In genomic region chr6:91575032-91575431, GRCh38 we compare ENCODE assay signal across 14 cellular contexts.
DNase-seq lines count a peak whose midpoint lies in the region; ATAC-seq and TF ChIP-seq lines count a peak whose summit lies in the region.
"Had no signal": no experiment of that assay in that cellular context is flagged by ENCODE, and none has a peak within 500 bp of the region (broad histone marks: within the 10 kb centered on the region; RNA-seq: fewer than 3 reads in every experiment).

No MANE protein-coding gene starts in this region.

- CTCF ChIA-PET in activated CD4-positive, alpha-beta T cell treated with anti-CD3 and anti-CD28 coated beads for 36 hours (lab: Charles Lee) = no interaction called here

- H3K79me2 ChIP-seq in GM23338 (replicated peaks; ENCODE audit: insufficient read depth) = no peaks in the 10 kb centered on the region

- POLR2A ChIA-PET in activated CD4-positive, alpha-beta T cell treated with anti-CD3 and anti-CD28 coated beads for 36 hours (lab: Charles Lee) = no interaction called here

- no peaks in the 10 kb centered on the region for H3K36me3 ChIP-seq in adipocyte (ENCODE audit: control insufficient read depth, insufficient read depth, low read length, severe bottlenecking)
- no peaks in the 10 kb centered on the region for H3K36me3 ChIP-seq in brain microvascular endothelial cell (replicated peaks)
- H3K36me3 ChIP-seq in GM23338 (ENCODE audit: insufficient read depth) = no peaks in the 10 kb centered on the region
- no peaks in the 10 kb centered on the region for H3K36me3 ChIP-seq in neuronal stem cell (replicated peaks in 1 of 2; ENCODE audit: control insufficient read depth in 2 of 2, insufficient read depth in 2 of 2, low read length in 2 of 2)

- no peaks in the 10 kb centered on the region for H4K20me1 ChIP-seq in GM23338 (replicated peaks; ENCODE audit: insufficient read depth)

- H3K9ac ChIP-seq in adipocyte (ENCODE audit: low read length) (no peak overlapping the region), neuronal stem cell (ENCODE audit: low read depth, low read length, poor library complexity) (no peak overlapping the region)

- no peak overlapping the region for H3K4me3 Mint-ChIP-seq in GM23338
- no peak overlapping the region for H3K4me3 Mint-ChIP-seq in activated CD4-positive, alpha-beta T cell treated with anti-CD3 and anti-CD28 coated beads for 36 hours
- H3K4me3 Mint-ChIP-seq: dendritic cell treated with granulocyte-macrophage colony-stimulating factor and Interleukin-4, amounts not matched to agents 40 ng/mL and 50 ng/mL, for 4 days; stimulated activated naive CD8-positive, alpha-beta T cell treated with anti-CD3 and anti-CD28 coated beads, Interleukin-15, Interleukin-2, amounts not matched to agents 100 ng/mL and 50 ng/mL, for 24 hours had no signal

- no peak overlapping the region for H4K8ac ChIP-seq in neuronal stem cell (ENCODE audit: low read depth, low read length)

- no peak overlapping the region for H4K91ac ChIP-seq in neuronal stem cell (ENCODE audit: low read depth, low read length, poor library complexity)

- no peak overlapping the region for H3K4me2 ChIP-seq in GM23338
- no peak overlapping the region for H3K4me2 ChIP-seq in neuronal stem cell (ENCODE audit: insufficient read depth, low read length, poor library complexity, severe bottlenecking)

- H2BK15ac ChIP-seq in neuronal stem cell (ENCODE audit: low read length) = no peak overlapping the region

- in situ Hi-C loops in brain microvascular endothelial cell (cut with HindIII; ENCODE audit: low pct_ligation_motif_present, low sequenced_read_pairs) = no loop called here

- ATAC-seq in GM18508 (IDR thresholded peaks at IDR 0.05; ENCODE audit: insufficient read depth, unreplicated experiment) (peak; percentile 96), GM21528 (IDR thresholded peaks at IDR 0.05; ENCODE audit: low FRiP score, unreplicated experiment) (peak; percentile 72), HG03064 (IDR thresholded peaks at IDR 0.05; ENCODE audit: low read depth, unreplicated experiment) (peak; percentile 65), GM23338 (no peak)
- no peak for ATAC-seq in activated CD4-positive, alpha-beta T cell treated with anti-CD3 and anti-CD28 coated beads for 36 hours
- ATAC-seq: right cardiac atrium had no signal

- H2BK120ac ChIP-seq in neuronal stem cell (ENCODE audit: low read depth, low read length) = no peak overlapping the region

- H2BK12ac ChIP-seq in neuronal stem cell (ENCODE audit: low read length) = no peak overlapping the region

- H3K27ac Mint-ChIP-seq in GM23338 = no peak overlapping the region
- no peak overlapping the region for H3K27ac Mint-ChIP-seq in activated CD4-positive, alpha-beta T cell treated with anti-CD3 and anti-CD28 coated beads for 36 hours
- H3K27ac Mint-ChIP-seq: dendritic cell treated with granulocyte-macrophage colony-stimulating factor and Interleukin-4, amounts not matched to agents 40 ng/mL and 50 ng/mL, for 4 days; stimulated activated naive CD8-positive, alpha-beta T cell treated with anti-CD3 and anti-CD28 coated beads, Interleukin-15, Interleukin-2, amounts not matched to agents 100 ng/mL and 50 ng/mL, for 24 hours had no signal

- no peaks in the 10 kb centered on the region for H3K9me3 ChIP-seq in adipocyte (ENCODE audit: control insufficient read depth, low read length)
- H3K9me3 ChIP-seq in neuronal stem cell (replicated peaks in 1 of 2; ENCODE audit: control insufficient read depth in 2 of 2, insufficient read depth in 1 of 2, low read depth in 1 of 2, low read length in 2 of 2) = no peaks in the 10 kb centered on the region

- no peaks in the 10 kb centered on the region for H3K36me3 Mint-ChIP-seq in GM23338 (ENCODE audit: low read depth)
- H3K36me3 Mint-ChIP-seq in activated CD4-positive, alpha-beta T cell treated with anti-CD3 and anti-CD28 coated beads for 36 hours (ENCODE audit: low read depth) = no peaks in the 10 kb centered on the region

- no peak overlapping the region for H2AK5ac ChIP-seq in neuronal stem cell (ENCODE audit: low read depth, low read length)

- no peaks in the 10 kb centered on the region for H3K9me3 Mint-ChIP-seq in GM23338
- no peaks in the 10 kb centered on the region for H3K9me3 Mint-ChIP-seq in activated CD4-positive, alpha-beta T cell treated with anti-CD3 and anti-CD28 coated beads for 36 hours (ENCODE audit: low read depth)
- H3K9me3 Mint-ChIP-seq: dendritic cell treated with granulocyte-macrophage colony-stimulating factor and Interleukin-4, amounts not matched to agents 40 ng/mL and 50 ng/mL, for 4 days; stimulated activated naive CD8-positive, alpha-beta T cell treated with anti-CD3 and anti-CD28 coated beads, Interleukin-15, Interleukin-2, amounts not matched to agents 100 ng/mL and 50 ng/mL, for 24 hours had no signal

- no peak overlapping the region for H2BK5ac ChIP-seq in neuronal stem cell (ENCODE audit: low read length)

- no peaks in the 10 kb centered on the region for H3K4me1 ChIP-seq in adipocyte (ENCODE audit: control insufficient read depth, insufficient read depth, low read length)
- H3K4me1 ChIP-seq in GM23338 (ENCODE audit: insufficient read depth) = no peaks in the 10 kb centered on the region
- peaks cover 0 to 3% of the 10 kb centered on the region in 2 donors for H3K4me1 ChIP-seq in neuronal stem cell (ENCODE audit: control insufficient read depth in 2 of 2, insufficient read depth in 1 of 2, low read depth in 1 of 2, low read length in 2 of 2)

- no peaks in the 10 kb centered on the region for H3F3A ChIP-seq in GM23338 (replicated peaks; ENCODE audit: low read depth)

- H2AFZ ChIP-seq in GM23338 (no peak overlapping the region), neuronal stem cell (ENCODE audit: low read length) (no peak overlapping the region)

- no peak overlapping the region for H3K14ac ChIP-seq in neuronal stem cell (ENCODE audit: low read length)

- H3K4me3 ChIP-seq in adipocyte (ENCODE audit: low read length) (no peak overlapping the region), brain microvascular endothelial cell (ENCODE audit: low read depth, low read length) (no peak overlapping the region), GM23338 (no peak overlapping the region), neuronal stem cell (ENCODE audit: low read length in 2 of 2) (no peak overlapping the region)

- WGBS in neuronal stem cell (ENCODE audit: extremely low coverage in 2 of 2, insufficient read length in 2 of 2, insufficient replicate concordance in 1 of 2), 2 donors = no CpG with 5 or more reads among the region's 1 CpG

- H3K79me1 ChIP-seq in neuronal stem cell (ENCODE audit: low read depth, low read length) = no peaks in the 10 kb centered on the region

- no peak overlapping the region for H3K4ac ChIP-seq in neuronal stem cell (ENCODE audit: low read length)

- no peak overlapping the region for H3K18ac ChIP-seq in neuronal stem cell (ENCODE audit: low read length)

- TF ChIP-seq CTCF in brain microvascular endothelial cell (IDR thresholded peaks at IDR 0.05; ENCODE audit: low read depth, low read length, missing control alignments) (no peak), GM23338 (conservative IDR thresholded peaks at IDR 0.05; ENCODE audit: low read depth in 2 of 2) (no peak)

- H3K4me1 Mint-ChIP-seq in GM23338 = peaks cover 3% of the 10 kb centered on the region; the same call in 2 of the 3 replicates
- H3K4me1 Mint-ChIP-seq in activated CD4-positive, alpha-beta T cell treated with anti-CD3 and anti-CD28 coated beads for 36 hours = no peaks in the 10 kb centered on the region

- intact Hi-C loops in activated CD4-positive, alpha-beta T cell treated with anti-CD3 and anti-CD28 coated beads for 36 hours (cut with DNase I, micrococcal nuclease) = no loop called here

- DNase-seq in adipocyte (ENCODE audit: low read depth) = peak; percentile 17
- no peak for DNase-seq in brain microvascular endothelial cell
- no peak for DNase-seq in GM23338 (ENCODE audit: low spot score)
- no peak for DNase-seq in neuronal stem cell (ENCODE audit: low spot score)
- no peak for DNase-seq in activated CD4-positive, alpha-beta T cell treated with anti-CD3 and anti-CD28 coated beads for 36 hours
- DNase-seq: activated T-cell treated with anti-CD3 and anti-CD28 coated beads, Interleukin-2, amount 50 U/mL, for 1 hour; islet precursor cell; NCI-H187 treated with DMSO at 0.1 percent for 48 hours; right cardiac atrium had no signal

- H3K27me3 ChIP-seq in adipocyte (replicated peaks; ENCODE audit: control insufficient read depth, insufficient read depth, low read length) = no peaks in the 10 kb centered on the region
- no peaks in the 10 kb centered on the region for H3K27me3 ChIP-seq in brain microvascular endothelial cell (replicated peaks)
- no peaks in the 10 kb centered on the region for H3K27me3 ChIP-seq in GM23338 (ENCODE audit: insufficient read depth)
- H3K27me3 ChIP-seq in neuronal stem cell (ENCODE audit: control insufficient read depth in 3 of 3, insufficient read depth in 3 of 3, low read depth in 1 of 3, low read length in 3 of 3) = no peaks in the 10 kb centered on the region

- no peaks in the 10 kb centered on the region for H3K9me2 ChIP-seq in GM23338 (ENCODE audit: insufficient read depth)

- no peaks in the 10 kb centered on the region for H3K27me3 Mint-ChIP-seq in GM23338 (ENCODE audit: insufficient read depth, low read depth, poor library complexity)
- H3K27me3 Mint-ChIP-seq in activated CD4-positive, alpha-beta T cell treated with anti-CD3 and anti-CD28 coated beads for 36 hours = no peaks in the 10 kb centered on the region
- H3K27me3 Mint-ChIP-seq: dendritic cell treated with granulocyte-macrophage colony-stimulating factor and Interleukin-4, amounts not matched to agents 40 ng/mL and 50 ng/mL, for 4 days; stimulated activated naive CD8-positive, alpha-beta T cell treated with anti-CD3 and anti-CD28 coated beads, Interleukin-15, Interleukin-2, amounts not matched to agents 100 ng/mL and 50 ng/mL, for 24 hours had no signal

- H3K27ac ChIP-seq in brain microvascular endothelial cell (no peak overlapping the region), GM23338 (ENCODE audit: low read depth) (no peak overlapping the region), neuronal stem cell (replicated peaks; ENCODE audit: low read length) (no peak overlapping the region)

- no peak overlapping the region for H3K23ac ChIP-seq in neuronal stem cell (ENCODE audit: low read depth, low read length, poor library complexity)

TF ChIP-seq in GM23338, 12 proteins besides CTCF, POLR2A, EP300 and RAD21 (continues in another document):
- no peak for TF ChIP-seq NANOG (IDR thresholded peaks at IDR 0.05; ENCODE audit: borderline replicate concordance)
- no peak for TF ChIP-seq CREB1 (CRISPR knock-in tag; IDR thresholded peaks at IDR 0.05; ENCODE audit: low read depth)
- no peak for TF ChIP-seq STAT1 (IDR thresholded peaks at IDR 0.05; ENCODE audit: unreplicated experiment)
- no peak for TF ChIP-seq ETS1 (IDR thresholded peaks at IDR 0.05)

Comparison
In these comparisons a context has a peak if more than half of its experiments do, and no peak if none do; other contexts are left out.
1. ATAC-seq: peak in GM18508 (single experiment), GM21528 (single experiment) and HG03064 (single experiment); none in GM23338 (single experiment) and activated CD4-positive, alpha-beta T cell treated with anti-CD3 and anti-CD28 coated beads for 36 hours (single experiment).